Comparison of ENCODE assay signal across 17 cellular contexts in genomic region chr9:20582150-20582549, GRCh38. TPM values are rescaled to one million over a fixed set of nuclear protein-coding genes. Genes with fewer than 3 reads are reported as not detected.
A peak's percentile ranks its signal among the peaks of the same experiment; 100 is the strongest.
DNase-seq lines count a peak whose midpoint lies in the region; ATAC-seq and TF ChIP-seq lines count a peak whose summit lies in the region.
"Had no signal": no experiment of that assay in that cellular context is flagged by ENCODE, and none has a peak within 500 bp of the region (broad histone marks: within the 10 kb centered on the region; RNA-seq: fewer than 3 reads in every experiment).

No MANE protein-coding gene starts in this region.

- H3K4me1 Mint-ChIP-seq in activated T-cell treated with anti-CD3 and anti-CD28 coated beads, Interleukin-2, amount 50 U/mL, for 24 hours (ENCODE audit: low read depth) = peaks cover 78% of the 10 kb centered on the region

- no peak for TF ChIP-seq CTCF in thyroid gland (IDR thresholded peaks at IDR 0.05)

- H3K36me3 ChIP-seq in thyroid gland = no peaks in the 10 kb centered on the region

- ATAC-seq in GM21786 (IDR thresholded peaks at IDR 0.05; ENCODE audit: unreplicated experiment) = peak; percentile 60
- peak; percentile 74 for ATAC-seq in HG03565 (IDR thresholded peaks at IDR 0.05; ENCODE audit: unreplicated experiment)
- ATAC-seq: K562 had no signal

- no peak overlapping the region for H3K4me3 Mint-ChIP-seq in activated T-cell treated with anti-CD3 and anti-CD28 coated beads, Interleukin-2, amount 50 U/mL, for 24 hours
- H3K4me3 Mint-ChIP-seq: mesothelial cell of epicardium had no signal

- H3K4me3 ChIP-seq in thyroid gland (replicated peaks in 1 of 3) = no peak overlapping the region
- H3K4me3 ChIP-seq: K562 had no signal

- DNase-seq in activated T-cell treated with anti-CD3 and anti-CD28 coated beads, Interleukin-2, amount 50 U/mL, for 24 hours = no peak
- DNase-seq in activated T-cell treated with anti-CD3 and anti-CD28 coated beads, Interleukin-2, amount 50 U/mL, for 1 hour = no peak
- DNase-seq in thyroid gland = no peak
- DNase-seq in NCI-H1436 treated with DMSO at 0.1 percent for 48 hours (lab: John Stamatoyannopoulos, UW) = no peak
- DNase-seq in NCI-H2081 (lab: John Stamatoyannopoulos, UW) = no peak
- no peak for DNase-seq in DMS153 (lab: John Stamatoyannopoulos, UW)
- DNase-seq: activated naive CD4-positive, alpha-beta T cell; central memory CD4-positive, alpha-beta T cell; foreskin melanocyte; HCEC 1CT; NCI-H187; NCI-H82 had no signal

- WGBS in thyroid gland, 2 donors = 91 to 96% methylated on average over 3 of the region's 3 CpGs

- H3K27ac ChIP-seq in thyroid gland = peak overlapping the region in 2 of 3 donors; percentile 66 to 69
- H3K27ac ChIP-seq: parathyroid adenoma had no signal

- no peaks in the 10 kb centered on the region for H3K27me3 ChIP-seq in thyroid gland

- H3K36me3 Mint-ChIP-seq in activated T-cell treated with anti-CD3 and anti-CD28 coated beads, Interleukin-2, amount 50 U/mL, for 24 hours (ENCODE audit: low read depth) = peaks cover 52% of the 10 kb centered on the region

- H3K4me1 ChIP-seq in thyroid gland = peaks cover 27 to 41% of the 10 kb centered on the region in 2 donors
- H3K4me1 ChIP-seq: parathyroid adenoma had no signal

- H3K9me3 ChIP-seq in thyroid gland = no peaks in the 10 kb centered on the region

- intact Hi-C loops in thyroid gland (cut with DNase I) = no loop called here

- peak overlapping the region; percentile 67 for H3K27ac Mint-ChIP-seq in activated T-cell treated with anti-CD3 and anti-CD28 coated beads, Interleukin-2, amount 50 U/mL, for 24 hours
- H3K27ac Mint-ChIP-seq: mesothelial cell of epicardium had no signal

- H3K27me3 Mint-ChIP-seq in activated T-cell treated with anti-CD3 and anti-CD28 coated beads, Interleukin-2, amount 50 U/mL, for 24 hours = no peaks in the 10 kb centered on the region

- peaks cover 9% of the 10 kb centered on the region for H3K9me3 Mint-ChIP-seq in activated T-cell treated with anti-CD3 and anti-CD28 coated beads, Interleukin-2, amount 50 U/mL, for 24 hours

- no peak for TF ChIP-seq POLR2A in thyroid gland (IDR thresholded peaks at IDR 0.05)

RNA-seq across cellular contexts. Expression of gene MLLT3, which starts 40.1 kb away (rescaled TPM):
- 10 to 100 TPM; 29.8 to 51.0 (median 47.1) TPM for total RNA-seq in thyroid gland
